8 cellular contexts compared by ENCODE assay signal in the genomic region with DNA sequence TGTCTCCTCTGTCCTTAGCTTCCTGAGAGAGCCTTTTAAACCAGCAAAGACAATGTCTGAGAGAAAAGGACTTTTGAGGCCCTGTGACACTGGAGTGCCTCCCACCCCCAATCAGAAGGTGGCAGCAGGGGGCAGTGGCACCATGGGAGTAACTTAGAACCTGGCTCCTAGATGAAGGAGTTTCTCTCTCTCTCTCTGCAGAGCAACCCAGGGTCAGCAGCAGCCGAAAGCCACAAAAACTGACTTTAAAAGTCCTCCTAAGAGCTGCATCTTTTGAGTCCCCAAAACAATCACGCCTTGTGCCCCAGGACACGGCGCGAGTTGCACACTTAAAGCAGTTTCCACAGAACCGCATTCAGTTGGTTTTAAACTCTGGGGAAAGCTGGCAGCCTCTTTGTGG. TPM values are rescaled to one million over a fixed set of nuclear protein-coding genes. Genes with fewer than 3 reads are reported as not detected.
A peak's percentile ranks its signal among the peaks of the same experiment; 100 is the strongest.
DNase-seq lines count a peak whose midpoint lies in the region; ATAC-seq and TF ChIP-seq lines count a peak whose summit lies in the region.

No MANE protein-coding gene starts in this region.

- WGBS in stomach, 5 donors: 50 to 74% (median 63%) methylated on average over 5 to 6 of the region's 6 CpGs

- H3K4me3 ChIP-seq in stomach: no peak overlapping the region

- H3K27ac ChIP-seq in stomach: no peak overlapping the region

- H3K9me3 ChIP-seq in stomach: no peaks in the 10 kb centered on the region

- no peak for TF ChIP-seq POLR2A in stomach (IDR thresholded peaks at IDR 0.05)

- no peaks in the 10 kb centered on the region for H3K36me3 ChIP-seq in stomach

- H3K27me3 ChIP-seq in stomach: peaks cover 0 to 2% (median 0%) of the 10 kb centered on the region in 3 donors

- H3K4me1 ChIP-seq in stomach: peaks cover 0 to 7% (median under 1%) of the 10 kb centered on the region in 4 donors

- TF ChIP-seq EP300 in stomach (IDR thresholded peaks at IDR 0.05): no peak

- intact Hi-C loops in stomach (cut with DNase I; ENCODE audit: low total_unique reads): loop anchor here (5.0 kb wide), 1 partner anchor 61 kb away; no protein-coding TSS in a partner anchor

- no peak for ATAC-seq in HG02571 (IDR thresholded peaks at IDR 0.05; ENCODE audit: unreplicated experiment)

- DNase-seq in stimulated activated CD4-positive, alpha-beta T cell treated with anti-CD3 and anti-CD28 coated beads, Interleukin-15, amount 100 ng/mL, for 24 hours: peak; percentile 30
- no peak for DNase-seq in stimulated activated CD4-positive, alpha-beta T cell treated with anti-CD3 and anti-CD28 coated beads, Interleukin-4, amount 100 ng/mL, for 24 hours
- DNase-seq in NCI-H1105 (lab: John Stamatoyannopoulos, UW): peak; percentile 45
- DNase-seq in amygdala (lab: John Stamatoyannopoulos, UW): peak in 33 of 56 donors; percentile 5 to 71 (median 39)
- peak in 33 of 51 donors; percentile 4 to 70 (median 32) for DNase-seq in hypothalamus (lab: John Stamatoyannopoulos, UW)
- DNase-seq in stomach: peak; percentile 73
- DNase-seq in NCI-H128 (lab: John Stamatoyannopoulos, UW; ENCODE audit: unreplicated experiment): no peak

- peak in 5 of 7 experiments; percentile 44 to 82 (median 69) for TF ChIP-seq CTCF in stomach (IDR thresholded peaks at IDR 0.05)

RNA-seq across cellular contexts. Expression of gene TCP11, which starts 5.3 kb away (rescaled TPM):
- total RNA-seq in stomach: under 1 TPM in 1 of 5 donors, not detected in 4; 0.73 TPM
- polyA plus RNA-seq in stomach: under 1 TPM in 1 of 3 donors, not detected in 2; 0.25 TPM

Comparison
In these comparisons a context has a peak if more than half of its experiments do, and no peak if none do; other contexts are left out.
1. DNase-seq: peak in stimulated activated CD4-positive, alpha-beta T cell treated with anti-CD3 and anti-CD28 coated beads, Interleukin-15, amount 100 ng/mL, for 24 hours (single experiment), NCI-H1105 (single experiment), amygdala (33 of 56), hypothalamus (33 of 51) and stomach (single experiment); none in stimulated activated CD4-positive, alpha-beta T cell treated with anti-CD3 and anti-CD28 coated beads, Interleukin-4, amount 100 ng/mL, for 24 hours (single experiment) and NCI-H128 (single experiment).